Comparison of ENCODE assay signal across 30 cellular contexts in the genomic region with DNA sequence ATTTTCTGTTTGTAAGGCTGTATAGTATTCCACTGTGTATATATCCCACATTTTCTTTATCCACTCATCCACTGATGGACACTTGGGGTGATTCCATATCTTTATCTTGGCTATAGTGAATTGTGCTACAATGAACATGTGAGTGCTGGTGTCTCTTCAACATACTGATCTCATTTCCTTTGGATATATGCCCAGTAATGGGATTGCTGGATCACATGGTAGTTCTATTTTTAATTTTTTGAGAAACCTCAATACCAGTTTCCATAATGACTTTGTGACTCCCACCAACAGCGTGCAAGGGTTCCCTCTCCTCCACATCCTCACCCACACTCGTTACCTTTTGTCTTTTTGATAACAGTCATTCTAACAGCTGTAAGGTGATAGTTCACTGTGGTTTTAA.
A peak's percentile ranks its signal among the peaks of the same experiment; 100 is the strongest.
DNase-seq lines count a peak whose midpoint lies in the region; ATAC-seq and TF ChIP-seq lines count a peak whose summit lies in the region.
"Had no signal": no experiment of that assay in that cellular context is flagged by ENCODE, and none has a peak within 500 bp of the region (broad histone marks: within the 10 kb centered on the region; RNA-seq: fewer than 3 reads in every experiment).

No MANE protein-coding gene starts in this region.

- no peaks in the 10 kb centered on the region for H3K4me1 ChIP-seq in A673 (ENCODE audit: insufficient read depth, low read length, poor library complexity, severe bottlenecking)
- H3K4me1 ChIP-seq: adrenal gland, upper lobe of left lung had no signal

- DNase-seq in A673 (ENCODE audit: low spot score) (peak; percentile 30), M059J (ENCODE audit: low read depth) (peak; percentile 31), choroid plexus epithelial cell (ENCODE audit: low read depth) (peak; percentile 79), foreskin fibroblast (peak; percentile 20 to 45), NCI-H524 (lab: John Stamatoyannopoulos, UW) (no peak), ACHN (no peak), SW 1271 (lab: John Stamatoyannopoulos, UW) (no peak)
- DNase-seq: activated CD4-positive, alpha-beta memory T cell treated with anti-CD3 and anti-CD28 coated beads, Interleukin-2, amount 10 ng/mL, durations not matched to agents 7 days and 5 days; activated CD8-positive, alpha-beta memory T cell treated with anti-CD3 and anti-CD28 coated beads, Interleukin-2, amount 50 U/mL, for 48 hours; activated naive CD4-positive, alpha-beta T cell treated with anti-CD3 and anti-CD28 coated beads for 36 hours; adrenal gland; AML-193; Calu3; CD4-positive, CD25-positive, alpha-beta regulatory T cell; DMS79; KG1; MM.1S; NCI-H1105 treated with DMSO at 0.1 percent for 48 hours; NCI-H1930; NCI-H69; ovary; PC-9; SK-N-SH; upper lobe of left lung had no signal

- ATAC-seq in HG02588 (IDR thresholded peaks at IDR 0.05; ENCODE audit: unreplicated experiment): no peak
- ATAC-seq: esophagus mucosa; left lobe of liver; Right ventricle myocardium inferior; stimulated activated memory B cell treated with anti-CD40 and anti-IgM and Interleukin-4, amounts not matched to agents 10 μg/mL and 1 μg/mL and 100 μg/mL, for 72 hours had no signal

- in situ Hi-C loops in ACHN (cut with HindIII; ENCODE audit: low pct_ligation_motif_present, low pct_unique_long_range_greater_than_20kb, low sequenced_read_pairs): no loop called here

- no peaks in the 10 kb centered on the region for H3K36me3 ChIP-seq in A673 (ENCODE audit: insufficient read depth, low read length, poor library complexity, severe bottlenecking)
- H3K36me3 ChIP-seq: adrenal gland, ovary had no signal

- no peak for TF ChIP-seq CTCF in A673 (conservative IDR thresholded peaks at IDR 0.05; ENCODE audit: low read depth, low read length)
- no peak for TF ChIP-seq CTCF in choroid plexus epithelial cell (conservative IDR thresholded peaks at IDR 0.05; ENCODE audit: low read depth, low read length)
- no peak for TF ChIP-seq CTCF in foreskin fibroblast (IDR thresholded peaks at IDR 0.05; ENCODE audit: low read depth, low read length)

- no peak overlapping the region for H3K4me3 ChIP-seq in A673 (ENCODE audit: low read depth, low read length, poor library complexity, severe bottlenecking)
- H3K4me3 ChIP-seq in choroid plexus epithelial cell (ENCODE audit: low read depth, low read length): no peak overlapping the region
- no peak overlapping the region for H3K4me3 ChIP-seq in foreskin fibroblast (ENCODE audit: low read depth in 1 of 2, low read length in 2 of 2)
- H3K4me3 ChIP-seq: adrenal gland, coronary artery, ovary, PC-9, upper lobe of left lung had no signal

- no peak overlapping the region for H3K27ac ChIP-seq in A673 (ENCODE audit: low read depth, low read length, poor library complexity, severe bottlenecking)
- H3K27ac ChIP-seq: adrenal gland, coronary artery, ovary, PC-9, upper lobe of left lung had no signal

- BruUV-seq in A673 (replicated peaks; lab: Mats Ljungman, UMichigan): no TSS peak

- CTCF ChIA-PET in A673 (lab: Charles Lee): no interaction called here

- POLR2A ChIA-PET in A673 (lab: Charles Lee; ENCODE audit: low non-redundant PET): no interaction called here

- intact Hi-C loops in A673 (cut with micrococcal nuclease; ENCODE audit: unreplicated experiment): no loop called here

- no peaks in the 10 kb centered on the region for H3K9me3 ChIP-seq in A673 (ENCODE audit: low read depth, low read length, poor library complexity, severe bottlenecking)
- H3K9me3 ChIP-seq: adrenal gland, ovary, upper lobe of left lung had no signal

- no peaks in the 10 kb centered on the region for H3K27me3 ChIP-seq in A673 (replicated peaks; ENCODE audit: insufficient read depth, low read depth, low read length, poor library complexity)
- H3K27me3 ChIP-seq: adrenal gland, ovary, upper lobe of left lung had no signal

Comparison
In these comparisons a context has a peak if more than half of its experiments do, and no peak if none do; other contexts are left out.
1. DNase-seq: peak in A673 (single experiment), M059J (single experiment), choroid plexus epithelial cell (single experiment) and foreskin fibroblast (2 of 2); none in NCI-H524 (0 of 2), ACHN (single experiment) and SW 1271 (0 of 2).